In genomic region chr3:55823001-55823400, GRCh38 we compare ENCODE assay signal across 26 cellular contexts.
"Had no signal": no experiment of that assay in that cellular context is flagged by ENCODE, and none has a peak within 500 bp of the region (broad histone marks: within the 10 kb centered on the region; RNA-seq: fewer than 3 reads in every experiment).

No MANE protein-coding gene starts in this region.

- DNase-seq: activated B cell treated with CpG ODN at 0.5 μM for 24 hours; activated CD4-positive, alpha-beta T cell treated with anti-CD3 and anti-CD28 coated beads for 48 hours; activated CD4-positive, alpha-beta T cell treated with anti-CD3 and anti-CD28 coated beads, Interleukin-2, amount 50 U/mL, for 1 hour; activated CD4-positive, alpha-beta T cell treated with anti-CD3 and anti-CD28 coated beads, Interleukin-2, amount 50 U/mL, for 48 hours; activated CD8-positive, alpha-beta memory T cell treated with anti-CD3 and anti-CD28 coated beads for 24 hours; activated CD8-positive, alpha-beta T cell treated with anti-CD3 and anti-CD28 coated beads for 36 hours; activated effector memory CD4-positive, alpha-beta T cell treated with Interleukin-2 at 50 U/mL for 16 hours; activated gamma-delta T cell treated with Interleukin-2 at 50 U/mL for 16 hours; activated naive CD4-positive, alpha-beta T cell treated with anti-CD3 and anti-CD28 coated beads, Interleukin-2, amount 50 U/mL, for 16 hours; activated naive CD4-positive, alpha-beta T cell treated with Interleukin-2 at 50 U/mL for 16 hours; activated T-cell treated with anti-CD3 and anti-CD28 coated beads, Interleukin-2, amount 50 U/mL, for 4 hours; amniotic stem cell; anterior cingulate cortex; body of pancreas; caudate nucleus; cortex of kidney; dermis blood vessel endothelial cell; effector CD4-positive, alpha-beta T cell; effector memory CD8-positive, alpha-beta T cell; foreskin keratinocyte; gastrocnemius medialis; glutamatergic neuron; T-helper 2 cell; WERI-Rb-1 had no signal

- H3K4me3 Mint-ChIP-seq: activated B cell treated with CpG ODN at 0.5 μM for 24 hours; activated CD8-positive, alpha-beta T cell treated with anti-CD3 and anti-CD28 coated beads for 36 hours; activated naive CD8-positive, alpha-beta T cell; activated T-cell treated with anti-CD3 and anti-CD28 coated beads, Interleukin-2, amount 50 U/mL, for 4 hours; activated T-helper 17 cell treated with anti-CD3 and anti-CD28 coated beads, Interleukin-2, amount 50 U/mL, for 72 hours; effector memory CD8-positive, alpha-beta T cell had no signal

- H3K27me3 ChIP-seq: body of pancreas, gastrocnemius medialis had no signal

- H3K27ac ChIP-seq: body of pancreas, foreskin keratinocyte, gastrocnemius medialis, WERI-Rb-1 had no signal

- H3K4me1 ChIP-seq: body of pancreas, foreskin keratinocyte, gastrocnemius medialis had no signal

- H3K9me3 Mint-ChIP-seq: activated B cell treated with CpG ODN at 0.5 μM for 24 hours; activated CD8-positive, alpha-beta T cell treated with anti-CD3 and anti-CD28 coated beads for 36 hours; activated T-cell treated with anti-CD3 and anti-CD28 coated beads, Interleukin-2, amount 50 U/mL, for 4 hours; activated T-helper 17 cell treated with anti-CD3 and anti-CD28 coated beads, Interleukin-2, amount 50 U/mL, for 72 hours had no signal

- H3K36me3 Mint-ChIP-seq: activated naive CD8-positive, alpha-beta T cell had no signal

- H3K4me1 Mint-ChIP-seq: activated B cell treated with CpG ODN at 0.5 μM for 24 hours; activated T-helper 17 cell treated with anti-CD3 and anti-CD28 coated beads, Interleukin-2, amount 50 U/mL, for 72 hours had no signal

- H3K4me3 ChIP-seq: body of pancreas, gastrocnemius medialis had no signal

- H3K27ac Mint-ChIP-seq: activated B cell treated with CpG ODN at 0.5 μM for 24 hours; activated CD8-positive, alpha-beta T cell treated with anti-CD3 and anti-CD28 coated beads for 36 hours; activated naive CD8-positive, alpha-beta T cell; activated T-helper 17 cell treated with anti-CD3 and anti-CD28 coated beads, Interleukin-2, amount 50 U/mL, for 72 hours; effector memory CD8-positive, alpha-beta T cell had no signal

- H3K9me3 ChIP-seq: body of pancreas, gastrocnemius medialis had no signal

- H3K36me3 ChIP-seq: gastrocnemius medialis, WERI-Rb-1 had no signal

- H3K27me3 Mint-ChIP-seq: activated CD8-positive, alpha-beta T cell treated with anti-CD3 and anti-CD28 coated beads for 36 hours; activated naive CD8-positive, alpha-beta T cell; activated T-helper 17 cell treated with anti-CD3 and anti-CD28 coated beads, Interleukin-2, amount 50 U/mL, for 72 hours; effector memory CD8-positive, alpha-beta T cell had no signal
